In genomic region chr2:74549685-74549971, GRCh38 we compare ENCODE assay signal across 9 cellular contexts. TPM values are rescaled to one million over a fixed set of nuclear protein-coding genes. Genes with fewer than 3 reads are reported as not detected.
DNase-seq lines count a peak whose midpoint lies in the region; ATAC-seq and TF ChIP-seq lines count a peak whose summit lies in the region.
"Had no signal": no experiment of that assay in that cellular context is flagged by ENCODE, and none has a peak within 500 bp of the region (broad histone marks: within the 10 kb centered on the region; RNA-seq: fewer than 3 reads in every experiment).

No MANE protein-coding gene starts in this region.

- H3K4me3 Mint-ChIP-seq in activated naive CD4-positive, alpha-beta T cell treated with anti-CD3 and anti-CD28 coated beads, Interleukin-2, amount 10 ng/mL, durations not matched to agents 7 days and 5 days, result peak overlapping the region; percentile 53
- peak overlapping the region; percentile 69 for H3K4me3 Mint-ChIP-seq in activated naive CD8-positive, alpha-beta T cell treated with anti-CD3 and anti-CD28 coated beads, Interleukin-2, amount 50 U/mL, for 24 hours
- peak overlapping the region; percentile 83 for H3K4me3 Mint-ChIP-seq in type B pancreatic cell

- DNase-seq in activated naive CD4-positive, alpha-beta T cell treated with anti-CD3 and anti-CD28 coated beads, Interleukin-2, amount 10 ng/mL, durations not matched to agents 7 days and 5 days, result no peak
- no peak for DNase-seq in activated naive CD4-positive, alpha-beta T cell (lab: John Stamatoyannopoulos, UW)
- no peak for DNase-seq in activated naive CD8-positive, alpha-beta T cell treated with anti-CD3 and anti-CD28 coated beads, Interleukin-2, amount 50 U/mL, for 24 hours
- DNase-seq in right lobe of liver (no peak), type B pancreatic cell (ENCODE audit: extremely low spot score, unreplicated experiment) (no peak), foreskin melanocyte (no peak)

- TF ChIP-seq POLR2A in right lobe of liver (IDR thresholded peaks at IDR 0.05), result no peak

- H3K4me1 ChIP-seq in right lobe of liver, result peaks cover 0 to 9% (median 3%) of the 10 kb centered on the region in 4 donors

- H3K36me3 Mint-ChIP-seq in activated naive CD4-positive, alpha-beta T cell treated with anti-CD3 and anti-CD28 coated beads, Interleukin-2, amount 10 ng/mL, durations not matched to agents 7 days and 5 days, result peaks cover under 1% of the 10 kb centered on the region
- peaks cover 2% of the 10 kb centered on the region for H3K36me3 Mint-ChIP-seq in activated naive CD8-positive, alpha-beta T cell treated with anti-CD3 and anti-CD28 coated beads, Interleukin-2, amount 50 U/mL, for 24 hours (ENCODE audit: low read depth)
- no peaks in the 10 kb centered on the region for H3K36me3 Mint-ChIP-seq in type B pancreatic cell

- no peak for ATAC-seq in activated naive CD8-positive, alpha-beta T cell treated with anti-CD3 and anti-CD28 coated beads, Interleukin-2, amount 50 U/mL, for 24 hours
- ATAC-seq in right lobe of liver (no peak), HG03025 (IDR thresholded peaks at IDR 0.05; ENCODE audit: low FRiP score, unreplicated experiment) (no peak), GM18519 (IDR thresholded peaks at IDR 0.05; ENCODE audit: low FRiP score, unreplicated experiment) (no peak)

- no peak overlapping the region for H3K27ac Mint-ChIP-seq in activated naive CD4-positive, alpha-beta T cell treated with anti-CD3 and anti-CD28 coated beads, Interleukin-2, amount 10 ng/mL, durations not matched to agents 7 days and 5 days
- H3K27ac Mint-ChIP-seq in activated naive CD8-positive, alpha-beta T cell treated with anti-CD3 and anti-CD28 coated beads, Interleukin-2, amount 50 U/mL, for 24 hours, result no peak overlapping the region
- H3K27ac Mint-ChIP-seq in type B pancreatic cell, result peak overlapping the region; percentile 69

- H3K4me3 ChIP-seq in right lobe of liver, result peak overlapping the region; percentile 52 to 56 (median 54)

- WGBS in right lobe of liver (ENCODE audit: insufficient coverage, low coverage, low lambda C conversion rate, missing lambda C conversion rate), result 20% methylated on average over 11 of the region's 11 CpGs

- peaks cover 89% of the 10 kb centered on the region for H3K27me3 Mint-ChIP-seq in activated naive CD4-positive, alpha-beta T cell treated with anti-CD3 and anti-CD28 coated beads, Interleukin-2, amount 10 ng/mL, durations not matched to agents 7 days and 5 days
- H3K27me3 Mint-ChIP-seq in activated naive CD8-positive, alpha-beta T cell treated with anti-CD3 and anti-CD28 coated beads, Interleukin-2, amount 50 U/mL, for 24 hours, result peaks cover 44% of the 10 kb centered on the region
- H3K27me3 Mint-ChIP-seq in type B pancreatic cell, result peaks cover 30% of the 10 kb centered on the region

- no peaks in the 10 kb centered on the region for H3K9me3 Mint-ChIP-seq in activated naive CD4-positive, alpha-beta T cell treated with anti-CD3 and anti-CD28 coated beads, Interleukin-2, amount 10 ng/mL, durations not matched to agents 7 days and 5 days
- H3K9me3 Mint-ChIP-seq in activated naive CD8-positive, alpha-beta T cell treated with anti-CD3 and anti-CD28 coated beads, Interleukin-2, amount 50 U/mL, for 24 hours, result no peaks in the 10 kb centered on the region
- H3K9me3 Mint-ChIP-seq in type B pancreatic cell, result no peaks in the 10 kb centered on the region

- H3K27me3 ChIP-seq in right lobe of liver, result no peaks in the 10 kb centered on the region

- H3K36me3 ChIP-seq in right lobe of liver, result no peaks in the 10 kb centered on the region

- CTCF ChIA-PET in activated naive CD4-positive, alpha-beta T cell treated with anti-CD3 and anti-CD28 coated beads, Interleukin-2, amount 10 ng/mL, durations not matched to agents 7 days and 5 days (lab: Charles Lee), result no interaction called here

- intact Hi-C loops in right lobe of liver (cut with DNase I), result no loop called here

- TF ChIP-seq CTCF in right lobe of liver (IDR thresholded peaks at IDR 0.05) (no peak), type B pancreatic cell (conservative IDR thresholded peaks at IDR 0.05) (no peak)

- no peak overlapping the region for H3K27ac ChIP-seq in right lobe of liver

- no peaks in the 10 kb centered on the region for H3K9me3 ChIP-seq in right lobe of liver

- peaks cover 20% of the 10 kb centered on the region for H3K4me1 Mint-ChIP-seq in activated naive CD4-positive, alpha-beta T cell treated with anti-CD3 and anti-CD28 coated beads, Interleukin-2, amount 10 ng/mL, durations not matched to agents 7 days and 5 days
- H3K4me1 Mint-ChIP-seq in activated naive CD8-positive, alpha-beta T cell treated with anti-CD3 and anti-CD28 coated beads, Interleukin-2, amount 50 U/mL, for 24 hours, result peaks cover 16% of the 10 kb centered on the region
- peaks cover 20% of the 10 kb centered on the region for H3K4me1 Mint-ChIP-seq in type B pancreatic cell (ENCODE audit: unreplicated experiment)

RNA-seq across cellular contexts. Expression of gene LOXL3, which starts 4.1 kb away (rescaled TPM):
- total RNA-seq in right lobe of liver (1 to 10 TPM in 5 of 6 experiments, under 1 TPM in 1; 0.92 to 3.3 (median 1.8) TPM), type B pancreatic cell (ENCODE audit: low replicate concordance) (3.4 and 23.8 TPM in 2 replicates)

RNA-seq across cellular contexts. Expression of gene DOK1, which starts 4.9 kb away (rescaled TPM):
- 1 to 10 TPM; 1.9 to 3.7 (median 3.2) TPM for total RNA-seq in right lobe of liver
- total RNA-seq in type B pancreatic cell (ENCODE audit: low replicate concordance), result 5.4 and 9.9 TPM in 2 replicates

RNA-seq across cellular contexts. Expression of gene HTRA2, which starts 19.9 kb away (rescaled TPM):
- 10 to 100 TPM; 12.3 to 20.3 (median 15.2) TPM for total RNA-seq in right lobe of liver
- 30.7 and 42.7 TPM in 2 replicates for total RNA-seq in type B pancreatic cell (ENCODE audit: low replicate concordance)

RNA-seq across cellular contexts. Expression of gene AUP1, which starts 20.1 kb away (rescaled TPM):
- 100 to 1,000 TPM in 1 of 6 experiments, 10 to 100 TPM in 5; 64.6 to 109 (median 80.4) TPM for total RNA-seq in right lobe of liver
- 111 and 122 TPM in 2 replicates for total RNA-seq in type B pancreatic cell (ENCODE audit: low replicate concordance)

RNA-seq across cellular contexts. Expression of gene DQX1, which starts 23.6 kb away (rescaled TPM):
- total RNA-seq in right lobe of liver, result not detected
- total RNA-seq in type B pancreatic cell (ENCODE audit: low replicate concordance), result 1.4 and 3.2 TPM in 2 replicates
- total RNA-seq: mononuclear cell had no signal
